In the genomic region with DNA sequence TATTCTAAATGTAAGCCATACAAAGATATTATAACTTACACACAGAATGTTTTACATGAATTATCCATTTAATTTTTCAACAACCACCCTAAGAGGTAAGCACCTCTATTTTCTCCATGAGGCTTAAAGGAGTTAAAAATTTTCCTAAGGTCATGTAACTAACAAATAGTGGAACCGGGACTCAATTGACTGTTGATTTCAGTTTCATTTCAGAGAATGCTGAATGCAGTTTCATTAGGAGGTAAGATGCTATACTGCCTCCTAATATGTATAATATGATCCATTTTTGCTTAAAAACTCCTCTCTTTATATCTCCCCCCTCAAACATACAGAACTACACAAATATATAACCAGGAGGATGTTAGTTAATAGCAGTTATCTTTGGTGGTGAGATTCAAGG, we compare ENCODE assay signal across 21 cellular contexts.
"Had no signal": no experiment of that assay in that cellular context is flagged by ENCODE, and none has a peak within 500 bp of the region (broad histone marks: within the 10 kb centered on the region; RNA-seq: fewer than 3 reads in every experiment).

No MANE protein-coding gene starts in this region.

- H3K4me3 Mint-ChIP-seq: activated naive CD4-positive, alpha-beta T cell treated with anti-CD3 and anti-CD28 coated beads, Interleukin-2, amount 50 U/mL, for 24 hours; dendritic cell treated with granulocyte-macrophage colony-stimulating factor and Interleukin-4, amounts not matched to agents 40 ng/mL and 50 ng/mL, for 4 days; effector memory CD8-positive, alpha-beta T cell; nephron progenitor cell had no signal

- H3K27me3 ChIP-seq: ascending aorta, heart left ventricle, right atrium auricular region, tibial nerve, uterus had no signal

- H3K27me3 Mint-ChIP-seq: activated naive CD4-positive, alpha-beta T cell treated with anti-CD3 and anti-CD28 coated beads, Interleukin-2, amount 50 U/mL, for 24 hours; dendritic cell treated with granulocyte-macrophage colony-stimulating factor and Interleukin-4, amounts not matched to agents 40 ng/mL and 50 ng/mL, for 4 days; effector memory CD8-positive, alpha-beta T cell had no signal

- DNase-seq: activated CD4-positive, alpha-beta T cell treated with anti-CD3 and anti-CD28 coated beads, Interleukin-2, amount 50 U/mL, for 4 hours; activated gamma-delta T cell; cerebellar nuclear complex; effector memory CD8-positive, alpha-beta T cell; heart left ventricle; kidney glomerular epithelial cell; left ventricle myocardium inferior; nephron progenitor cell; nucleus accumbens; stimulated activated naive CD8-positive, alpha-beta T cell treated with anti-CD3 and anti-CD28 coated beads, Interleukin-15, Interleukin-2, amounts not matched to agents 100 U/mL and 50 U/mL, for 24 hours; substantia nigra; T-helper 2 cell; uterus had no signal

- H3K27ac ChIP-seq: ascending aorta, heart left ventricle, left ventricle myocardium inferior, right atrium auricular region, tibial nerve, uterus had no signal

- H3K4me1 ChIP-seq: ascending aorta, heart left ventricle, left ventricle myocardium inferior, prostate gland, right atrium auricular region, tibial nerve, uterus had no signal

- H3K36me3 ChIP-seq: ascending aorta, left ventricle myocardium inferior, prostate gland, right atrium auricular region, tibial nerve, uterus had no signal

- H3K9me3 Mint-ChIP-seq: activated naive CD4-positive, alpha-beta T cell treated with anti-CD3 and anti-CD28 coated beads, Interleukin-2, amount 50 U/mL, for 24 hours; effector memory CD8-positive, alpha-beta T cell had no signal

- H3K4me3 ChIP-seq: ascending aorta, heart left ventricle, left ventricle myocardium inferior, prostate gland, right atrium auricular region, tibial nerve, uterus had no signal

- ATAC-seq: effector memory CD8-positive, alpha-beta T cell; heart left ventricle; stimulated activated naive CD8-positive, alpha-beta T cell treated with anti-CD3 and anti-CD28 coated beads, Interleukin-15, Interleukin-2, amounts not matched to agents 100 U/mL and 50 U/mL, for 24 hours had no signal

- H3K9me3 ChIP-seq: ascending aorta, heart left ventricle, left ventricle myocardium inferior, prostate gland, tibial nerve, uterus had no signal

- FAIRE-seq: bronchial epithelial cell, frontal cortex had no signal

- H3K36me3 Mint-ChIP-seq: activated naive CD4-positive, alpha-beta T cell treated with anti-CD3 and anti-CD28 coated beads, Interleukin-2, amount 50 U/mL, for 24 hours had no signal

- H3K4me1 Mint-ChIP-seq: activated naive CD4-positive, alpha-beta T cell treated with anti-CD3 and anti-CD28 coated beads, Interleukin-2, amount 50 U/mL, for 24 hours; nephron progenitor cell had no signal

- H3K27ac Mint-ChIP-seq: activated naive CD4-positive, alpha-beta T cell treated with anti-CD3 and anti-CD28 coated beads, Interleukin-2, amount 50 U/mL, for 24 hours; dendritic cell treated with granulocyte-macrophage colony-stimulating factor and Interleukin-4, amounts not matched to agents 40 ng/mL and 50 ng/mL, for 4 days; effector memory CD8-positive, alpha-beta T cell; nephron progenitor cell had no signal
